In the genomic region with DNA sequence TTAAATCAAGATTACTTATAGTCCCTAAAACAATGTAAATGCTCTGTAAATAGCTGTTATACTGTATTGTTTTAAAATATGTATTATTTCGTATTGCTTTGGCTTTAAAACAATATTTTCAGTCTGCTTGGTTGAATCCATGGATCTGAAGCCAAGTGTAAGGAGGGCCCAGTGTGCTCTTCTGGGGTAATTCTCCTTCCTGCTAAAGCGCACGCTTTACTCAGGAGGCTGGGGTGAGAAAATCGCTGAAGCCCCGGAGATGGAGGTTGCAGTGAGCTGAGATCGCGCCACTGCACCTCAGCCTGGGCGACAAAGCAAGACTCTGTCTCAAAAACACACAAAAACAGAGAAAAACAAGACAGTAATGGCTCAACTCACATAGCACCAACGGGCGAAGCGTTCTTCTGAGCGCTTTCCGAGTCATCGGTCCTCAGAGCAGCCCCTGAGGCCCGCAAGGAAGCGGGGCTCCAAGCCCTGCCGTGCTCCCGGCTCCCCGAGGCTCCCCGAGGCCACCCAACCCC, we compare ENCODE assay signal across 6 cellular contexts. TPM values are rescaled to one million over a fixed set of nuclear protein-coding genes. Genes with fewer than 3 reads are reported as not detected.
DNase-seq lines count a peak whose midpoint lies in the region; ATAC-seq, FAIRE-seq and TF ChIP-seq lines count a peak whose summit lies in the region.

No MANE protein-coding gene starts in this region.

- RAD21 ChIA-PET in GM12878 (lab: Charles Lee; ENCODE audit: unreplicated experiment), result interaction anchor here (0.8 to 5.2 kb wide), 15 partner anchors 53 to 742 kb away, joined by 3 to 48 read pairs (median 4); partner anchors contain the start of genes GAK and TMEM175

- peak overlapping the region; percentile 80 to 81 for H3K27ac Mint-ChIP-seq in natural killer cell

- FAIRE-seq in GM12878 (lab: Jason Lieb, UNC), result peak; percentile 91

- H3K27me3 Mint-ChIP-seq in natural killer cell (ENCODE audit: low read depth in 2 of 2), result no peaks in the 10 kb centered on the region

- POLR2A ChIA-PET in AG04450 (lab: Yijun Ruan, JAX) (interaction anchor here (1.0 to 1.2 kb wide), 2 partner anchors 12 to 57 kb away, joined by 3 read pairs; no protein-coding TSS in a partner anchor), HEK293T (lab: Yijun Ruan, JAX) (interaction anchor here (1.0 to 1.8 kb wide), 6 partner anchors 23 to 244 kb away, joined by 4 to 11 read pairs (median 6); partner anchors contain the start of genes GAK and TMEM175), GM12878 (lab: Charles Lee) (interaction anchor here (1.2 to 1.9 kb wide), 4 partner anchors 14 to 204 kb away, joined by 4 to 5 read pairs (median 4); partner anchors contain the start of genes GAK and TMEM175)

- TF ChIP-seq RAD21 in GM12878 (IDR thresholded peaks at IDR 0.05; ENCODE audit: insufficient read depth, low read depth, low read length), result no peak

- CTCF ChIA-PET in AG04450 (lab: Charles Lee) (interaction anchor here (0.6 to 1.2 kb wide), 4 partner anchors 15 to 245 kb away, joined by 3 read pairs; no protein-coding TSS in a partner anchor), HEK293T (lab: Yijun Ruan, JAX) (interaction anchor here (0.6 to 1.1 kb wide), 5 partner anchors 7 to 742 kb away, joined by 3 to 9 read pairs (median 3); no protein-coding TSS in a partner anchor), GM12878 (lab: Yijun Ruan, JAX) (interaction anchor here (0.7 to 4.1 kb wide), 22 partner anchors 50 to 383 kb away, joined by 3 to 46 read pairs (median 4); partner anchors contain the start of genes GAK and TMEM175)

- no peaks in the 10 kb centered on the region for H3K27me3 ChIP-seq in AG04450 (ENCODE audit: control insufficient read depth, insufficient read depth, low read length)
- no peaks in the 10 kb centered on the region for H3K27me3 ChIP-seq in GM12878 (replicated peaks in 1 of 2; ENCODE audit: control insufficient read depth in 2 of 2, insufficient read depth in 2 of 2, low read length in 1 of 2)

- ATAC-seq in GM12878 (peak; percentile 36), natural killer cell (peak; percentile 33 to 53 (median 35))

- intact Hi-C loops in GM12878 (cut with micrococcal nuclease; ENCODE audit: unreplicated experiment) (loop anchor here (2.0 to 10.0 kb wide), 3 partner anchors 54 to 244 kb away; partner anchors contain the start of genes GAK and TMEM175), natural killer cell (cut with micrococcal nuclease) (loop anchor here (2.0 kb wide), 1 partner anchor 244 kb away; no protein-coding TSS in a partner anchor)

- peaks cover 5% of the 10 kb centered on the region; the same call in 1 of the 2 replicates for H3K9me3 ChIP-seq in AG04450 (ENCODE audit: control insufficient read depth, insufficient read depth, low read length)
- H3K9me3 ChIP-seq in GM12878 (replicated peaks; ENCODE audit: control insufficient read depth, insufficient read depth, low read length), result no peaks in the 10 kb centered on the region; the same call in 2 of the 3 replicates

- 6% methylated on average over 14 of the region's 20 CpGs for WGBS in GM12878 (ENCODE audit: insufficient coverage, insufficient replicate concordance, low lambda C conversion rate, missing lambda C conversion rate)

- no peaks in the 10 kb centered on the region for H3K9me3 Mint-ChIP-seq in natural killer cell

- peak overlapping the region; percentile 45 for H3K9ac ChIP-seq in GM12878 (ENCODE audit: control insufficient read depth, insufficient read depth, low read length)

- H3K36me3 ChIP-seq in GM12878 (ENCODE audit: control insufficient read depth in 2 of 2, insufficient read depth in 2 of 2, low read length in 1 of 2), result no peaks in the 10 kb centered on the region

- no peaks in the 10 kb centered on the region for H3K79me2 ChIP-seq in GM12878 (ENCODE audit: control insufficient read depth, insufficient read depth, low read length)

- SMC1A ChIA-PET in GM12878 (lab: Charles Lee; ENCODE audit: uncharacterized antibody, unreplicated experiment), result interaction anchor here (1.0 to 2.6 kb wide), 6 partner anchors 52 to 244 kb away, joined by 3 to 12 read pairs (median 4); partner anchors contain the start of genes GAK and TMEM175

- DNase-seq in AG04450 (ENCODE audit: low read depth, low spot score) (no peak), HEK293T (ENCODE audit: extremely low spot score) (no peak), GM12878 (ENCODE audit: low read depth, low spot score) (no peak), natural killer cell (no peak), SHP77 treated with DMSO at 0.1 percent for 48 hours (lab: John Stamatoyannopoulos, UW) (no peak), NAMALWA (ENCODE audit: low spot score) (no peak)

- in situ Hi-C loops in GM12878 (cut with MboI), result no loop called here

- TF ChIP-seq CTCF in AG04450 (IDR thresholded peaks at IDR 0.05; ENCODE audit: low read depth, low read length) (no peak), GM12878 (IDR thresholded peaks at IDR 0.05 in 2 of 3, conservative IDR thresholded peaks at IDR 0.05 in 1 of 3; ENCODE audit: control insufficient read depth in 2 of 3, extremely low read depth in 1 of 3, insufficient read depth in 1 of 3, low read depth in 3 of 3, low read length in 3 of 3) (no peak), natural killer cell (IDR thresholded peaks at IDR 0.05) (no peak)

- H3K4me1 ChIP-seq in GM12878 (ENCODE audit: control insufficient read depth, insufficient read depth, low read length), result peaks cover 8% of the 10 kb centered on the region; the same call in 1 of the 2 replicates

- H3K4me3 ChIP-seq in AG04450 (ENCODE audit: low read depth, low read length) (peak overlapping the region; percentile 72), GM12878 (peak overlapping the region; percentile 63)

- peak overlapping the region; percentile 90 for H3K4me2 ChIP-seq in GM12878 (ENCODE audit: control insufficient read depth, insufficient read depth)

- H3K27ac ChIP-seq in AG04450 (ENCODE audit: low read depth, low read length) (no peak overlapping the region), GM12878 (ENCODE audit: control insufficient read depth, insufficient read depth) (no peak overlapping the region)

- H2AFZ ChIP-seq in GM12878 (ENCODE audit: control insufficient read depth, low read depth, low read length), result peak overlapping the region; percentile 74

- H3K4me3 Mint-ChIP-seq in natural killer cell, result peak overlapping the region; percentile 93

- TSS peak; percentile 81 for BruUV-seq in GM12878 (replicated peaks; lab: Mats Ljungman, UMichigan)

- H4K20me1 ChIP-seq in GM12878 (ENCODE audit: control insufficient read depth, insufficient read depth), result no peaks in the 10 kb centered on the region

- TF ChIP-seq EP300 in GM12878 (IDR thresholded peaks at IDR 0.05; ENCODE audit: borderline replicate concordance in 1 of 2, control insufficient read depth in 1 of 2, low read depth in 2 of 2, low read length in 2 of 2), result no peak

- no peak for TF ChIP-seq POLR2A in GM12878 (IDR thresholded peaks at IDR 0.05; ENCODE audit: low read depth, low read length)

- peaks cover 23 to 29% of the 10 kb centered on the region in 2 donors for H3K4me1 Mint-ChIP-seq in natural killer cell

- no peaks in the 10 kb centered on the region for H3K36me3 Mint-ChIP-seq in natural killer cell

RNA-seq across cellular contexts. Expression of gene IDUA, which starts 0.4 kb away (rescaled TPM):
- polyA plus RNA-seq in AG04450 (2011; rRNA removed), result 3.9 and 5.9 TPM in 2 replicates
- 1.7 and 3.4 TPM in 2 replicates for polyA minus RNA-seq in AG04450 (2011; rRNA and poly(A)+ RNA removed)
- 21.8 and 23.4 TPM in 2 replicates for total RNA-seq in GM12878 (2013; cell fraction: nucleolus; rRNA removed)
- total RNA-seq in GM12878 (2014; rRNA removed), result 2.4 and 5.4 TPM in 2 replicates
- 0.23 and 0.76 TPM in 2 replicates for total RNA-seq in GM12878 (2014; rRNA removed; fragmentation: Illumina TruSeq; extraction: Trizol)
- total RNA-seq in GM12878 (2021), result 5.7 and 7.6 TPM in 2 replicates
- polyA plus RNA-seq in GM12878 (2011; ENCODE audit: low read depth), result 1.2 TPM
- polyA plus RNA-seq in GM12878 (2011; rRNA removed), result 0.37 and 1.2 TPM in 2 replicates
- polyA plus RNA-seq in GM12878 (2011; cell fraction: cytosol; rRNA removed), result 0.69 and 1.7 TPM in 2 replicates
- polyA plus RNA-seq in GM12878 (2011; cell fraction: nucleus; rRNA removed), result 39.0 and 44.5 TPM in 2 replicates
- 4.6 and 5.6 TPM in 2 replicates for polyA plus RNA-seq in GM12878 (2012)
- 0.24 TPM in 1 of 2 replicates, not detected in the other for polyA plus RNA-seq in GM12878 (2014; fragmentation: Illumina TruSeq; extraction: Trizol)
- polyA plus RNA-seq in GM12878 (2014; fragmentation: Nextera tagmentation; extraction: Ambion mirVana), result under 1 TPM in 1 of 2 experiments, not detected in 1; 0.05 TPM
- polyA plus RNA-seq in GM12878 (2014; rRNA removed), result 5.8 and 6.3 TPM in 2 replicates
- polyA plus RNA-seq in GM12878 (2016; fragmentation: Nextera tagmentation; extraction: Ambion mirVana), result 1 to 10 TPM; 1.4 TPM
- polyA minus RNA-seq in GM12878 (2011; rRNA and poly(A)+ RNA removed), result 1.0 TPM in 1 of 2 replicates, not detected in the other
- 1.8 and 4.0 TPM in 2 replicates for polyA minus RNA-seq in GM12878 (2011; cell fraction: cytosol; rRNA and poly(A)+ RNA removed)
- polyA minus RNA-seq in GM12878 (2011; cell fraction: nucleus; rRNA and poly(A)+ RNA removed), result 6.5 and 11.9 TPM in 2 replicates
- 10 to 100 TPM; 38.7 to 43.6 (median 43.0) TPM for total RNA-seq in natural killer cell

RNA-seq across cellular contexts. Expression of gene SLC26A1, which starts 6.7 kb away (rescaled TPM):
- polyA plus RNA-seq in AG04450 (2011; rRNA removed) (0.05 and 0.06 TPM in 2 replicates), GM12878 (2011; rRNA removed) (0.12 TPM in 1 of 2 replicates, not detected in the other), GM12878 (2014; fragmentation: Illumina TruSeq; extraction: Trizol) (not detected in 2 replicates), GM12878 (2014; fragmentation: Nextera tagmentation; extraction: Ambion mirVana) (under 1 TPM in 1 of 2 experiments, not detected in 1; 0.05 TPM), GM12878 (2014; rRNA removed) (not detected in 2 replicates), GM12878 (2016; fragmentation: Nextera tagmentation; extraction: Ambion mirVana) (under 1 TPM; 0.83 to 0.96 TPM)
- polyA minus RNA-seq in AG04450 (2011; rRNA and poly(A)+ RNA removed), result not detected in 2 replicates
- total RNA-seq in GM12878 (2013; cell fraction: nucleolus; rRNA removed), result 0.23 and 0.32 TPM in 2 replicates
- total RNA-seq in GM12878 (2014; rRNA removed) (0.28 TPM in 1 of 2 replicates, not detected in the other), GM12878 (2014; rRNA removed; fragmentation: Illumina TruSeq; extraction: Trizol) (not detected in 2 replicates), GM12878 (2021) (not detected in 2 replicates), natural killer cell (under 1 TPM; 0.19 to 0.80 (median 0.61) TPM)
- not detected for polyA plus RNA-seq in GM12878 (2011; ENCODE audit: low read depth)
- 0.07 TPM in 1 of 2 replicates, not detected in the other for polyA plus RNA-seq in GM12878 (2011; cell fraction: cytosol; rRNA removed)
- 0.22 TPM in 1 of 2 replicates, not detected in the other for polyA plus RNA-seq in GM12878 (2011; cell fraction: nucleus; rRNA removed)
- polyA plus RNA-seq in GM12878 (2012), result 0.42 and 0.72 TPM in 2 replicates
- polyA minus RNA-seq in GM12878 (2011; rRNA and poly(A)+ RNA removed), result not detected in 2 replicates
- polyA minus RNA-seq in GM12878 (2011; cell fraction: cytosol; rRNA and poly(A)+ RNA removed), result not detected in 2 replicates
- not detected in 2 replicates for polyA minus RNA-seq in GM12878 (2011; cell fraction: nucleus; rRNA and poly(A)+ RNA removed)

RNA-seq across cellular contexts. Expression of gene DGKQ, which starts 13.1 kb away (rescaled TPM):
- polyA plus RNA-seq in AG04450 (2011; rRNA removed) (4.5 and 6.0 TPM in 2 replicates), GM12878 (2011; rRNA removed) (1.1 and 2.8 TPM in 2 replicates), GM12878 (2014; fragmentation: Illumina TruSeq; extraction: Trizol) (0.49 and 0.79 TPM in 2 replicates), GM12878 (2014; fragmentation: Nextera tagmentation; extraction: Ambion mirVana) (under 1 TPM; 0.11 to 0.46 TPM), GM12878 (2014; rRNA removed) (8.1 and 8.5 TPM in 2 replicates), GM12878 (2016; fragmentation: Nextera tagmentation; extraction: Ambion mirVana) (1 to 10 TPM in 1 of 2 experiments, under 1 TPM in 1; 0.79 to 1.1 TPM)
- 3.0 and 3.5 TPM in 2 replicates for polyA minus RNA-seq in AG04450 (2011; rRNA and poly(A)+ RNA removed)
- 11.3 and 12.9 TPM in 2 replicates for total RNA-seq in GM12878 (2013; cell fraction: nucleolus; rRNA removed)
- total RNA-seq in GM12878 (2014; rRNA removed) (7.8 and 8.0 TPM in 2 replicates), GM12878 (2014; rRNA removed; fragmentation: Illumina TruSeq; extraction: Trizol) (1.7 and 1.8 TPM in 2 replicates), GM12878 (2021) (9.5 and 10.5 TPM in 2 replicates), natural killer cell (10 to 100 TPM; 64.2 to 79.5 (median 65.2) TPM)
- 1.3 TPM for polyA plus RNA-seq in GM12878 (2011; ENCODE audit: low read depth)
- 3.6 and 6.1 TPM in 2 replicates for polyA plus RNA-seq in GM12878 (2011; cell fraction: cytosol; rRNA removed)
- 62.4 and 74.3 TPM in 2 replicates for polyA plus RNA-seq in GM12878 (2011; cell fraction: nucleus; rRNA removed)
- polyA plus RNA-seq in GM12878 (2012), result 4.3 and 4.8 TPM in 2 replicates
- polyA minus RNA-seq in GM12878 (2011; rRNA and poly(A)+ RNA removed), result 2.3 and 4.4 TPM in 2 replicates
- polyA minus RNA-seq in GM12878 (2011; cell fraction: cytosol; rRNA and poly(A)+ RNA removed), result 1.5 and 2.3 TPM in 2 replicates
- 6.8 and 10.8 TPM in 2 replicates for polyA minus RNA-seq in GM12878 (2011; cell fraction: nucleus; rRNA and poly(A)+ RNA removed)

RNA-seq across cellular contexts. Expression of gene FGFRL1, which starts 24.9 kb away (rescaled TPM):
- polyA plus RNA-seq in AG04450 (2011; rRNA removed), result 11.2 and 22.3 TPM in 2 replicates
- polyA minus RNA-seq in AG04450 (2011; rRNA and poly(A)+ RNA removed), result 62.4 and 108 TPM in 2 replicates
- total RNA-seq in GM12878 (2013; cell fraction: nucleolus; rRNA removed), result 16.3 and 17.5 TPM in 2 replicates
- 0.34 and 0.38 TPM in 2 replicates for total RNA-seq in GM12878 (2014; rRNA removed)
- total RNA-seq in GM12878 (2014; rRNA removed; fragmentation: Illumina TruSeq; extraction: Trizol), result 0.14 and 0.22 TPM in 2 replicates
- 0.97 and 1.1 TPM in 2 replicates for total RNA-seq in GM12878 (2021)
- polyA plus RNA-seq in GM12878 (2011; ENCODE audit: low read depth), result 2.1 TPM
- polyA plus RNA-seq in GM12878 (2011; rRNA removed), result 0.72 and 1.5 TPM in 2 replicates
- polyA plus RNA-seq in GM12878 (2011; cell fraction: cytosol; rRNA removed), result 4.0 and 4.5 TPM in 2 replicates
- 8.3 and 14.1 TPM in 2 replicates for polyA plus RNA-seq in GM12878 (2011; cell fraction: nucleus; rRNA removed)
- 3.0 and 4.0 TPM in 2 replicates for polyA plus RNA-seq in GM12878 (2012)
- 0.05 and 0.24 TPM in 2 replicates for polyA plus RNA-seq in GM12878 (2014; fragmentation: Illumina TruSeq; extraction: Trizol)
- polyA plus RNA-seq in GM12878 (2014; fragmentation: Nextera tagmentation; extraction: Ambion mirVana), result under 1 TPM; 0.02 to 0.03 TPM
- polyA plus RNA-seq in GM12878 (2014; rRNA removed), result 0.51 and 0.55 TPM in 2 replicates
- polyA plus RNA-seq in GM12878 (2016; fragmentation: Nextera tagmentation; extraction: Ambion mirVana), result not detected
- polyA minus RNA-seq in GM12878 (2011; rRNA and poly(A)+ RNA removed), result 13.5 and 27.6 TPM in 2 replicates
- 2.0 and 2.1 TPM in 2 replicates for polyA minus RNA-seq in GM12878 (2011; cell fraction: cytosol; rRNA and poly(A)+ RNA removed)
- 4.0 and 8.0 TPM in 2 replicates for polyA minus RNA-seq in GM12878 (2011; cell fraction: nucleus; rRNA and poly(A)+ RNA removed)
- total RNA-seq in natural killer cell, result 10 to 100 TPM; 28.0 to 39.8 (median 32.5) TPM

RNA-seq across cellular contexts. Expression of gene TMEM175, which starts 54.2 kb away (rescaled TPM):
- 27.9 and 31.8 TPM in 2 replicates for polyA plus RNA-seq in AG04450 (2011; rRNA removed)
- 17.2 and 25.7 TPM in 2 replicates for polyA minus RNA-seq in AG04450 (2011; rRNA and poly(A)+ RNA removed)
- total RNA-seq in GM12878 (2013; cell fraction: nucleolus; rRNA removed), result 41.5 and 43.7 TPM in 2 replicates
- 26.1 and 31.8 TPM in 2 replicates for total RNA-seq in GM12878 (2014; rRNA removed)
- 11.1 and 12.4 TPM in 2 replicates for total RNA-seq in GM12878 (2014; rRNA removed; fragmentation: Illumina TruSeq; extraction: Trizol)
- 21.8 and 26.0 TPM in 2 replicates for total RNA-seq in GM12878 (2021)
- polyA plus RNA-seq in GM12878 (2011; ENCODE audit: low read depth), result 29.5 TPM
- polyA plus RNA-seq in GM12878 (2011; rRNA removed), result 9.5 and 19.2 TPM in 2 replicates
- 36.8 and 40.3 TPM in 2 replicates for polyA plus RNA-seq in GM12878 (2011; cell fraction: cytosol; rRNA removed)
- polyA plus RNA-seq in GM12878 (2011; cell fraction: nucleus; rRNA removed), result 218 and 219 TPM in 2 replicates
- 23.1 and 26.7 TPM in 2 replicates for polyA plus RNA-seq in GM12878 (2012)
- polyA plus RNA-seq in GM12878 (2014; fragmentation: Illumina TruSeq; extraction: Trizol), result 3.8 and 10.0 TPM in 2 replicates
- under 1 TPM; 0.11 to 0.22 TPM for polyA plus RNA-seq in GM12878 (2014; fragmentation: Nextera tagmentation; extraction: Ambion mirVana)
- 39.5 and 53.5 TPM in 2 replicates for polyA plus RNA-seq in GM12878 (2014; rRNA removed)
- 10 to 100 TPM; 25.4 to 31.5 TPM for polyA plus RNA-seq in GM12878 (2016; fragmentation: Nextera tagmentation; extraction: Ambion mirVana)
- 12.2 and 16.1 TPM in 2 replicates for polyA minus RNA-seq in GM12878 (2011; rRNA and poly(A)+ RNA removed)
- 6.5 and 9.0 TPM in 2 replicates for polyA minus RNA-seq in GM12878 (2011; cell fraction: cytosol; rRNA and poly(A)+ RNA removed)
- 21.6 and 32.9 TPM in 2 replicates for polyA minus RNA-seq in GM12878 (2011; cell fraction: nucleus; rRNA and poly(A)+ RNA removed)
- total RNA-seq in natural killer cell, result 10 to 100 TPM; 72.8 to 79.8 (median 73.2) TPM

Comparison
In these comparisons a context has a peak if more than half of its experiments do, and no peak if none do; other contexts are left out.
1. RNA of gene DGKQ, which starts 13.1 kb away (total RNA-seq): 64.2 to 79.5 TPM in natural killer cell; 1.7 to 12.9 TPM in GM12878; every median in the first group is over 4 times any median in the second.